ENCODE assay signal across 3 cellular contexts in the genomic region with DNA sequence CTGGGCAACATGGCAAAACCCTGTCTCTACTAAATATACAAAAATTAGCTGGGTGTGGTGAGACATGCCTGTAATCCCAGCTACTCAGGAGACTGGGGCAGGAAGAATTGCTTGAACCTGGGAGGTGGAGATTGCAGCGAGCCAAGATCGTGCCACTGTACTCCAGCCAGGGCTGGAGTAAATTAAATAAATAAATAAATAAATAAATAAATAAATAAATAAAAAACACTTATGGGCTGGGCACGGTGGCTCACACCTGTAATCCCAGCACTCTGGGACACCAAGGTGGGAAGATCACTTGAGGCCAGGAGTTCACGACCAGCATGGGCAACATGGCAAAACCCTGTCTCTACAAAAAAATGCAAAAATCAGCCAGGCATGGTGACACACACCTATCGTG. TPM values are rescaled to one million over a fixed set of nuclear protein-coding genes. Genes with fewer than 3 reads are reported as not detected.
DNase-seq lines count a peak whose midpoint lies in the region; ATAC-seq, FAIRE-seq and TF ChIP-seq lines count a peak whose summit lies in the region.
"Not testable (repeated sequence)": the region's sequence is repeated elsewhere in the genome, so short reads cannot be mapped to it uniquely, and the experiment has no call there.

No MANE protein-coding gene starts in this region.

- TF ChIP-seq POLR2A in A549 (IDR thresholded peaks at IDR 0.05; ENCODE audit: low read length), result not testable (repeated sequence)

- not testable (repeated sequence) for ATAC-seq in A549

- WGBS in A549 (ENCODE audit: missing lambda C conversion rate), result 95% methylated on average over 5 of the region's 5 CpGs

- H3K4me2 ChIP-seq in A549, result not testable (repeated sequence)

- H3K36me3 ChIP-seq in HEK293 (ENCODE audit: control insufficient read depth in 2 of 2, insufficient read depth in 1 of 2, low read length in 2 of 2), result peaks cover 13 to 51% of the 10 kb centered on the region in 2 experiments; a peak in 2 of 3 replicates

- TF ChIP-seq CTCF in A549 (IDR thresholded peaks at IDR 0.05); HEK293 (tag by site-specific recombination; IDR thresholded peaks at IDR 0.05): not testable (repeated sequence)

- not testable (repeated sequence) for FAIRE-seq in A549 (lab: Jason Lieb, UNC)

- DNase-seq in A549 (ENCODE audit: low read depth in 1 of 2, low spot score in 1 of 2), result not testable (repeated sequence)
- DNase-seq in mesenteric fat pad (ENCODE audit: low spot score), result peak; percentile 53

- H3K4me1 ChIP-seq in A549; HEK293 (ENCODE audit: control insufficient read depth, insufficient read depth, low read length): not testable (repeated sequence)

- POLR2A ChIA-PET in A549 (lab: Yijun Ruan, JAX); HEK293 (lab: Yijun Ruan, JAX): not testable (repeated sequence)

- H3K27ac ChIP-seq in A549; HEK293 (ENCODE audit: extremely low read depth, low read depth, low read length): not testable (repeated sequence)

- not testable (repeated sequence) for TF ChIP-seq EP300 in A549 (IDR thresholded peaks at IDR 0.05)

- H3K9me3 ChIP-seq in A549; HEK293 (ENCODE audit: control insufficient read depth, insufficient read depth, low read depth, low read length): not testable (repeated sequence)

- not testable (repeated sequence) for TF ChIP-seq RAD21 in A549 (conservative IDR thresholded peaks at IDR 0.05 in 1 of 2, IDR thresholded peaks at IDR 0.05 in 1 of 2)

- not testable (repeated sequence) for H3K4me3 ChIP-seq in A549; HEK293 (ENCODE audit: low read depth, low read length)

- CTCF ChIA-PET in A549 (lab: Yijun Ruan, JAX), result interaction anchor here (1.6 kb wide), 1 partner anchor 105 kb away, joined by 4 read pairs; no protein-coding TSS in a partner anchor
- CTCF ChIA-PET in HEK293 (lab: Yijun Ruan, JAX), result not testable (repeated sequence)

TF ChIP-seq in A549, 52 proteins besides CTCF, POLR2A, EP300 and RAD21:
- TF ChIP-seq ZC3H11A (IDR thresholded peaks at IDR 0.05), result peak; percentile 30
TF ChIP-seq in A549: peak in this region for 1; not testable (repeated sequence) for 51.

TF ChIP-seq in HEK293, 187 proteins besides CTCF, POLR2A, EP300 and RAD21:
- TF ChIP-seq, protein P1, sequence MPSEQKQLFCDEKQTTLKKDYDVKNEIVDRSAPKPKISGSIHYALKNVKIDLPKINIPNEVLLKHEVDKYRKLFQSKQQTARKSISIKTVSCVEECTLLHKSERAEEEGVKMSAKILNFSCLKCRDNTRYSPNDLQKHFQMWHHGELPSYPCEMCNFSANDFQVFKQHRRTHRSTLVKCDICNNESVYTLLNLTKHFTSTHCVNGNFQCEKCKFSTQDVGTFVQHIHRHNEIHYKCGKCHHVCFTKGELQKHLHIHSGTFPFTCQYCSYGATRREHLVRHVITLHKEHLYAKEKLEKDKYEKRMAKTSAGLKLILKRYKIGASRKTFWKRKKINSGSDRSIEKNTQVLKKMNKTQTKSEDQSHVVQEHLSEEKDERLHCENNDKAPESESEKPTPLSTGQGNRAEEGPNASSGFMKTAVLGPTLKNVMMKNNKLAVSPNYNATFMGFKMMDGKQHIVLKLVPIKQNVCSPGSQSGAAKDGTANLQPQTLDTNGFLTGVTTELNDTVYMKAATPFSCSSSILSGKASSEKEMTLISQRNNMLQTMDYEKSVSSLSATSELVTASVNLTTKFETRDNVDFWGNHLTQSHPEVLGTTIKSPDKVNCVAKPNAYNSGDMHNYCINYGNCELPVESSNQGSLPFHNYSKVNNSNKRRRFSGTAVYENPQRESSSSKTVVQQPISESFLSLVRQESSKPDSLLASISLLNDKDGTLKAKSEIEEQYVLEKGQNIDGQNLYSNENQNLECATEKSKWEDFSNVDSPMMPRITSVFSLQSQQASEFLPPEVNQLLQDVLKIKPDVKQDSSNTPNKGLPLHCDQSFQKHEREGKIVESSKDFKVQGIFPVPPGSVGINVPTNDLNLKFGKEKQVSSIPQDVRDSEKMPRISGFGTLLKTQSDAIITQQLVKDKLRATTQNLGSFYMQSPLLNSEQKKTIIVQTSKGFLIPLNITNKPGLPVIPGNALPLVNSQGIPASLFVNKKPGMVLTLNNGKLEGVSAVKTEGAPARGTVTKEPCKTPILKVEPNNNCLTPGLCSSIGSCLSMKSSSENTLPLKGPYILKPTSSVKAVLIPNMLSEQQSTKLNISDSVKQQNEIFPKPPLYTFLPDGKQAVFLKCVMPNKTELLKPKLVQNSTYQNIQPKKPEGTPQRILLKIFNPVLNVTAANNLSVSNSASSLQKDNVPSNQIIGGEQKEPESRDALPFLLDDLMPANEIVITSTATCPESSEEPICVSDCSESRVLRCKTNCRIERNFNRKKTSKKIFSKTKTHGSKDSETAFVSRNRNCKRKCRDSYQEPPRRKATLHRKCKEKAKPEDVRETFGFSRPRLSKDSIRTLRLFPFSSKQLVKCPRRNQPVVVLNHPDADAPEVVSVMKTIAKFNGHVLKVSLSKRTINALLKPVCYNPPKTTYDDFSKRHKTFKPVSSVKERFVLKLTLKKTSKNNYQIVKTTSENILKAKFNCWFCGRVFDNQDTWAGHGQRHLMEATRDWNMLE (tag by site-specific recombination; conservative IDR thresholded peaks at IDR 0.05; ENCODE audit: low read depth), result peak; percentile 62; the same call in 1 of the 2 replicates
- TF ChIP-seq ZNF394 (tag by site-specific recombination; IDR thresholded peaks at IDR 0.05; ENCODE audit: borderline replicate concordance) (peak; percentile 57; the same call in 1 of the 2 replicates), ZNF426 (tag by site-specific recombination; IDR thresholded peaks at IDR 0.05) (peak; percentile 38), ZNF140 (tag by site-specific recombination; IDR thresholded peaks at IDR 0.05) (peak; percentile 23; the same call in 1 of the 2 replicates), ZNF623 (tag by site-specific recombination; IDR thresholded peaks at IDR 0.05) (peak; percentile 21; the same call in 1 of the 2 replicates)
- TF ChIP-seq, protein P2, sequence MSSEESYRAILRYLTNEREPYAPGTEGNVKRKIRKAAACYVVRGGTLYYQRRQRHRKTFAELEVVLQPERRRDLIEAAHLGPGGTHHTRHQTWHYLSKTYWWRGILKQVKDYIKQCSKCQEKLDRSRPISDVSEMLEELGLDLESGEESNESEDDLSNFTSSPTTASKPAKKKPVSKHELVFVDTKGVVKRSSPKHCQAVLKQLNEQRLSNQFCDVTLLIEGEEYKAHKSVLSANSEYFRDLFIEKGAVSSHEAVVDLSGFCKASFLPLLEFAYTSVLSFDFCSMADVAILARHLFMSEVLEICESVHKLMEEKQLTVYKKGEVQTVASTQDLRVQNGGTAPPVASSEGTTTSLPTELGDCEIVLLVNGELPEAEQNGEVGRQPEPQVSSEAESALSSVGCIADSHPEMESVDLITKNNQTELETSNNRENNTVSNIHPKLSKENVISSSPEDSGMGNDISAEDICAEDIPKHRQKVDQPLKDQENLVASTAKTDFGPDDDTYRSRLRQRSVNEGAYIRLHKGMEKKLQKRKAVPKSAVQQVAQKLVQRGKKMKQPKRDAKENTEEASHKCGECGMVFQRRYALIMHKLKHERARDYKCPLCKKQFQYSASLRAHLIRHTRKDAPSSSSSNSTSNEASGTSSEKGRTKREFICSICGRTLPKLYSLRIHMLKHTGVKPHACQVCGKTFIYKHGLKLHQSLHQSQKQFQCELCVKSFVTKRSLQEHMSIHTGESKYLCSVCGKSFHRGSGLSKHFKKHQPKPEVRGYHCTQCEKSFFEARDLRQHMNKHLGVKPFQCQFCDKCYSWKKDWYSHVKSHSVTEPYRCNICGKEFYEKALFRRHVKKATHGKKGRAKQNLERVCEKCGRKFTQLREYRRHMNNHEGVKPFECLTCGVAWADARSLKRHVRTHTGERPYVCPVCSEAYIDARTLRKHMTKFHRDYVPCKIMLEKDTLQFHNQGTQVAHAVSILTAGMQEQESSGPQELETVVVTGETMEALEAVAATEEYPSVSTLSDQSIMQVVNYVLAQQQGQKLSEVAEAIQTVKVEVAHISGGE (tag by site-specific recombination; conservative IDR thresholded peaks at IDR 0.05; ENCODE audit: low read depth), result peak; percentile 42; the same call in 1 of the 2 replicates
TF ChIP-seq in HEK293: peak in this region for 6; not testable (repeated sequence) for 181.

RNA-seq across cellular contexts. Expression of a gene that starts 19.4 kb away (rescaled TPM):
- polyA plus RNA-seq in A549 (2011; rRNA removed), result 1.6 and 2.6 TPM in 2 replicates
- polyA plus RNA-seq in A549 (2012; cell fraction: cytosol; rRNA removed), result 2.4 and 4.1 TPM in 2 replicates
- polyA plus RNA-seq in A549 (2012; cell fraction: nucleus; rRNA removed), result 4.3 and 5.3 TPM in 2 replicates
- 2.0 to 3.0 TPM (median 2.9 TPM) in 3 replicates for polyA plus RNA-seq in A549 (2017; fragmentation: RNase III; extraction: RNeasy Plus Mini Kit Qiagen cat#74134 plus additional on column Dnase treatment)
- 0.95 and 2.7 TPM in 2 replicates for polyA minus RNA-seq in A549 (2011; rRNA and poly(A)+ RNA removed)
- total RNA-seq in mesenteric fat pad, result 33.0 TPM

RNA-seq across cellular contexts. Expression of a gene that starts 19.9 kb away (rescaled TPM):
- polyA plus RNA-seq in A549 (2011; rRNA removed) (21.3 and 27.6 TPM in 2 replicates), A549 (2017; fragmentation: RNase III; extraction: RNeasy Plus Mini Kit Qiagen cat#74134 plus additional on column Dnase treatment) (21.4 to 24.1 TPM (median 23.2 TPM) in 3 replicates)
- polyA plus RNA-seq in A549 (2012; cell fraction: cytosol; rRNA removed), result 16.9 and 19.1 TPM in 2 replicates
- polyA plus RNA-seq in A549 (2012; cell fraction: nucleus; rRNA removed), result 9.9 and 11.4 TPM in 2 replicates
- 8.3 and 12.7 TPM in 2 replicates for polyA minus RNA-seq in A549 (2011; rRNA and poly(A)+ RNA removed)
- 23.4 TPM for total RNA-seq in mesenteric fat pad

RNA-seq across cellular contexts. Expression of a gene that starts 42.7 kb away (rescaled TPM):
- 309 and 365 TPM in 2 replicates for polyA plus RNA-seq in A549 (2011; rRNA removed)
- 217 TPM in 2 replicates for polyA plus RNA-seq in A549 (2012; cell fraction: cytosol; rRNA removed)
- 88.8 and 136 TPM in 2 replicates for polyA plus RNA-seq in A549 (2012; cell fraction: nucleus; rRNA removed)
- polyA plus RNA-seq in A549 (2017; fragmentation: RNase III; extraction: RNeasy Plus Mini Kit Qiagen cat#74134 plus additional on column Dnase treatment), result 304 to 324 TPM (median 312 TPM) in 3 replicates
- polyA minus RNA-seq in A549 (2011; rRNA and poly(A)+ RNA removed), result 143 and 152 TPM in 2 replicates
- 338 TPM for total RNA-seq in mesenteric fat pad
